Comparison of ENCODE assay signal across 9 cellular contexts in genomic region chr4:26238782-26239647, GRCh38.
DNase-seq lines count a peak whose midpoint lies in the region; ATAC-seq, FAIRE-seq and TF ChIP-seq lines count a peak whose summit lies in the region.
"Had no signal": no experiment of that assay in that cellular context is flagged by ENCODE, and none has a peak within 500 bp of the region (broad histone marks: within the 10 kb centered on the region; RNA-seq: fewer than 3 reads in every experiment).

No MANE protein-coding gene starts in this region.

- DNase-seq in Right ventricle myocardium inferior (ENCODE audit: missing footprints), result no peak
- no peak for DNase-seq in right atrium auricular region (ENCODE audit: low spot score)
- DNase-seq in amygdala (lab: John Stamatoyannopoulos, UW), result peak in 36 of 56 donors; percentile 10 to 74 (median 36)
- no peak for DNase-seq in keratinocyte (ENCODE audit: low read depth, low spot score)
- DNase-seq in aorta, result no peak
- no peak for DNase-seq in left lobe of liver (ENCODE audit: low spot score)

- H3K36me3 ChIP-seq in right atrium auricular region (no peaks in the 10 kb centered on the region), keratinocyte (ENCODE audit: control insufficient read depth in 2 of 2, extremely low read depth in 1 of 2, insufficient read depth in 2 of 2, low read length in 2 of 2) (no peaks in the 10 kb centered on the region), aorta (ENCODE audit: control insufficient read depth in 1 of 2, insufficient read depth in 2 of 2, low read length in 1 of 2) (no peaks in the 10 kb centered on the region)

- no peaks in the 10 kb centered on the region for H3K9me1 ChIP-seq in keratinocyte (ENCODE audit: control insufficient read depth, extremely low read depth, insufficient read depth, low read length)

- H2AFZ ChIP-seq in keratinocyte (ENCODE audit: control insufficient read depth, low read length), result peak overlapping the region; percentile 52

- FAIRE-seq in keratinocyte (lab: Jason Lieb, UNC), result peak; percentile 49

- H3K4me2 ChIP-seq in keratinocyte (ENCODE audit: control insufficient read depth, extremely low read depth, insufficient read depth, low read depth, low read length), result peak overlapping the region; percentile 29

- H3K27ac ChIP-seq in right atrium auricular region, result peak overlapping the region in 1 of 2 donors; percentile 2
- H3K27ac ChIP-seq in keratinocyte (ENCODE audit: control insufficient read depth, insufficient read depth, low read length), result no peak overlapping the region
- peak overlapping the region in 1 of 2 donors; percentile 14 for H3K27ac ChIP-seq in aorta (ENCODE audit: low read depth in 1 of 2, low read length in 2 of 2)

- intact Hi-C loops in Right ventricle myocardium inferior (cut with DNase I) (no loop called here), aorta (cut with DNase I) (no loop called here)

- dilution Hi-C loops in keratinocyte (cut with MboI; ENCODE audit: extremely low pct_ligation_motif_present, low sequenced_read_pairs), result no loop called here

- 16 to 23% methylated on average over 12 of the region's 12 CpGs for WGBS in aorta, 2 donors

- no peaks in the 10 kb centered on the region for H3K4me1 ChIP-seq in right atrium auricular region
- peaks cover 23% of the 10 kb centered on the region for H3K4me1 ChIP-seq in keratinocyte (ENCODE audit: control insufficient read depth, extremely low read depth, insufficient read depth, low read length)
- H3K4me1 ChIP-seq in aorta (ENCODE audit: control insufficient read depth in 1 of 2, insufficient read depth in 2 of 2, low read length in 2 of 2), result peaks cover 2 to 5% of the 10 kb centered on the region in 2 donors

- no peak overlapping the region for H3K9ac ChIP-seq in keratinocyte (ENCODE audit: control insufficient read depth, extremely low read depth, insufficient read depth, low read length)

- H4K20me1 ChIP-seq in keratinocyte (ENCODE audit: control insufficient read depth, extremely low read depth, insufficient read depth, low read length), result no peaks in the 10 kb centered on the region

- TF ChIP-seq CTCF in right atrium auricular region (IDR thresholded peaks at IDR 0.05) (no peak), keratinocyte (optimal IDR thresholded peaks at IDR 0.05 in 1 of 3, IDR thresholded peaks at IDR 0.05 in 1 of 3, conservative IDR thresholded peaks at IDR 0.05 in 1 of 3; ENCODE audit: extremely low read depth in 1 of 3, insufficient read depth in 2 of 3, low read length in 3 of 3) (no peak)

- no peaks in the 10 kb centered on the region for H3K79me2 ChIP-seq in keratinocyte (ENCODE audit: control insufficient read depth, insufficient read depth, low read length)

- H3K27me3 ChIP-seq in right atrium auricular region (no peaks in the 10 kb centered on the region), keratinocyte (ENCODE audit: control insufficient read depth, extremely low read depth, insufficient read depth, low read length) (no peaks in the 10 kb centered on the region), aorta (ENCODE audit: control insufficient read depth in 1 of 2, insufficient read depth in 2 of 2, low read length in 1 of 2) (no peaks in the 10 kb centered on the region)

- peak; percentile 62 for ATAC-seq in Right ventricle myocardium inferior
- ATAC-seq in aorta (ENCODE audit: low FRiP score), result peak; percentile 33
- no peak for ATAC-seq in GM19397 (IDR thresholded peaks at IDR 0.05; ENCODE audit: unreplicated experiment)
- no peak for ATAC-seq in left lobe of liver
- no peak for ATAC-seq in GM18502 (IDR thresholded peaks at IDR 0.05; ENCODE audit: poor library complexity, unreplicated experiment)

- H3K9me3 ChIP-seq in right atrium auricular region (peaks cover 0 to 8% of the 10 kb centered on the region in 2 donors), keratinocyte (ENCODE audit: control insufficient read depth, low read depth, low read length) (no peaks in the 10 kb centered on the region), aorta (ENCODE audit: control insufficient read depth, low read length) (no peaks in the 10 kb centered on the region)

- H3K4me3 ChIP-seq in right atrium auricular region (no peak overlapping the region), keratinocyte (ENCODE audit: control insufficient read depth in 2 of 3, extremely low read depth in 1 of 3, insufficient read depth in 2 of 3, low read depth in 1 of 3, low read length in 3 of 3) (no peak overlapping the region), aorta (ENCODE audit: low read length in 2 of 2) (peak overlapping the region in 1 of 2 donors; percentile 41)
- H3K4me3 ChIP-seq: lung had no signal

Comparison
In these comparisons a context has a peak if more than half of its experiments do, and no peak if none do; other contexts are left out.
1. ATAC-seq: peak in Right ventricle myocardium inferior (single experiment) and aorta (single experiment); none in GM19397 (single experiment), left lobe of liver (single experiment) and GM18502 (single experiment).
2. DNase-seq: peak in amygdala (36 of 56); none in Right ventricle myocardium inferior (single experiment), right atrium auricular region (single experiment), keratinocyte (single experiment), aorta (0 of 2) and left lobe of liver (single experiment).